ENCODE assay signal across 33 cellular contexts in the genomic region with DNA sequence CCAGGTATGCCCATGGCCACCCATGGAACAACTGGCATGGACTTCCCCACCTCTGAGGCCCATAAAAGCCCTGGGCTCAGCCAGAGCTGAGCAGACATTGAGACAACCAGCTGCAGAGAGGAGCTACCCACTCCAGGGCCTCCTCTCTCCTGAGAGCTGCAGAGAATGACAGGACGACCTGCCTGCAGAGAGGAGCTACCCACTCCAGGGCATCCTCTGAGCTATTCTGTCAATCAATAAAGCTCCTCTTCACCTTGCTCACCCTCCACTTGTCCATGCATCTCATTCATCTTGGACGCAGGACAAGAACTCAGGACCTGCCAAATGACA. TPM values are rescaled to one million over a fixed set of nuclear protein-coding genes. Genes with fewer than 3 reads are reported as not detected.
"Had no signal": no experiment of that assay in that cellular context is flagged by ENCODE, and none has a peak within 500 bp of the region (broad histone marks: within the 10 kb centered on the region; RNA-seq: fewer than 3 reads in every experiment).

No MANE protein-coding gene starts in this region.

- DNase-seq: activated B cell treated with CpG ODN at 0.5 μM for 24 hours; activated CD4-positive, alpha-beta T cell treated with anti-CD3 and anti-CD28 coated beads for 48 hours; activated CD4-positive, alpha-beta T cell treated with anti-CD3 and anti-CD28 coated beads, Interleukin-2, amount 50 U/mL, for 1 hour; activated CD4-positive, alpha-beta T cell treated with anti-CD3 and anti-CD28 coated beads, Interleukin-2, amount 50 U/mL, for 48 hours; activated CD8-positive, alpha-beta memory T cell treated with anti-CD3 and anti-CD28 coated beads for 24 hours; activated CD8-positive, alpha-beta T cell treated with anti-CD3 and anti-CD28 coated beads for 36 hours; activated gamma-delta T cell; activated naive CD4-positive, alpha-beta T cell; activated naive CD4-positive, alpha-beta T cell treated with anti-CD3 and anti-CD28 coated beads, Interleukin-2, amount 10 ng/mL, durations not matched to agents 7 days and 5 days; activated T-cell treated with anti-CD3 and anti-CD28 coated beads, Interleukin-2, amount 50 U/mL, for 4 hours; adrenal gland; amygdala; body of pancreas; caudate nucleus; cortex of kidney; dermis blood vessel endothelial cell; effector CD4-positive, alpha-beta T cell; effector memory CD8-positive, alpha-beta T cell; esophagus squamous epithelium; foreskin melanocyte; T-helper 1 cell; T-helper 17 cell; T1000; WERI-Rb-1 had no signal

- H3K27me3 ChIP-seq: body of pancreas had no signal

- H3K4me1 ChIP-seq: adrenal gland had no signal

- H3K9me3 ChIP-seq: adrenal gland, body of pancreas had no signal

- H3K36me3 ChIP-seq: adrenal gland, esophagus squamous epithelium, gastroesophageal sphincter, WERI-Rb-1 had no signal

- H3K4me3 ChIP-seq: adrenal gland, body of pancreas, esophagus squamous epithelium, gastroesophageal sphincter had no signal

- ATAC-seq: activated CD4-positive, CD25-positive, alpha-beta regulatory T cell treated with anti-CD3 and anti-CD28 coated beads, Interleukin-2, amount 50 U/mL, for 24 hours; activated CD8-positive, alpha-beta T cell treated with anti-CD3 and anti-CD28 coated beads for 36 hours; activated naive CD4-positive, alpha-beta T cell treated with anti-CD3 and anti-CD28 coated beads, Interleukin-2, amount 50 U/mL, for 72 hours; activated T-cell treated with anti-CD3 and anti-CD28 coated beads, Interleukin-2, amount 50 U/mL, for 4 hours; activated T-helper 17 cell treated with anti-CD3 and anti-CD28 coated beads, Interleukin-2, amount 50 U/mL, for 72 hours; body of pancreas; effector memory CD8-positive, alpha-beta T cell; T-helper 17 cell had no signal

- H3K27ac ChIP-seq: adrenal gland, body of pancreas, epithelial cell of prostate, WERI-Rb-1 had no signal

RNA-seq across cellular contexts. Expression of gene MATN1, which starts 43.4 kb away (rescaled TPM):
- total RNA-seq: esophagus squamous epithelium, fibroblast of lung, fibroblast of villous mesenchyme, gastroesophageal sphincter, glomerular endothelial cell had no signal
- polyA plus RNA-seq: aorta, fibroblast of lung had no signal
